ENCODE assay signal across 18 cellular contexts in the genomic region with DNA sequence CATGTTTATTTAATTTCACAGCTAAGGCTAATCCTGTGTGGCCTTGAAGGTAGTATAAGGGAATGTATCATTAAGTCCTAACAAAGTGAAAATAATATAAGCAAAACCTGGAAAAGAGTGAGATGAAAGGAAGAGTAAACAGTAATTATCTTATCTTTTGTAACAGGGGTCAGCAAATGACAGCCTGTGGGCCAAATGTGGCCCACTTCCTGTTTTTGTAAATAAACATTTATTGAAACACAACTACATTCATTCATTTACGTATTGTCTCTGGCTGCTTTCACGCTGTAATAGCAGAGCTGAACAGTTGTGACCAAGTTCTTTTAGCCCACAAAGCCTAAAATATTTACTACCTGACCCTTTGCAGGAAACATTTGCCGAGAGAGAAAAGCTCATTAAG.
DNase-seq lines count a peak whose midpoint lies in the region; ATAC-seq, FAIRE-seq and TF ChIP-seq lines count a peak whose summit lies in the region.
"Had no signal": no experiment of that assay in that cellular context is flagged by ENCODE, and none has a peak within 500 bp of the region (broad histone marks: within the 10 kb centered on the region; RNA-seq: fewer than 3 reads in every experiment).

No MANE protein-coding gene starts in this region.

- H3K4me2 ChIP-seq in KMS-11 (peak overlapping the region; percentile 76; the same call in 1 of the 2 replicates), PC-3 (ENCODE audit: low read length) (peak overlapping the region; percentile 66), osteoblast (ENCODE audit: insufficient read depth, low read length) (no peak overlapping the region)

- no peaks in the 10 kb centered on the region for H3K27me3 ChIP-seq in KMS-11 (ENCODE audit: insufficient read depth, low read depth)
- no peaks in the 10 kb centered on the region for H3K27me3 ChIP-seq in PC-3 (ENCODE audit: low read length)
- peaks cover 14% of the 10 kb centered on the region for H3K27me3 ChIP-seq in osteoblast (ENCODE audit: insufficient read depth, low read length)
- H3K27me3 ChIP-seq: BE2C, SJCRH30 had no signal

- H3K27ac ChIP-seq in KMS-11 (peak overlapping the region; percentile 48; the same call in 1 of the 2 replicates), PC-3 (ENCODE audit: low read length) (no peak overlapping the region), osteoblast (ENCODE audit: low read depth, low read length) (no peak overlapping the region)
- H3K27ac ChIP-seq: SJCRH30 had no signal

- no peak overlapping the region for H3K4me3 ChIP-seq in KMS-11 (IDR thresholded peaks at IDR 0.05; ENCODE audit: insufficient read depth, low read depth, low read length)
- peak overlapping the region; percentile 30; the same call in 1 of the 2 replicates for H3K4me3 ChIP-seq in PC-3 (ENCODE audit: low read length)
- H3K4me3 ChIP-seq in osteoblast (ENCODE audit: insufficient read depth, low read length): no peak overlapping the region
- H3K4me3 ChIP-seq: SJCRH30 had no signal

- no peaks in the 10 kb centered on the region for H3K79me2 ChIP-seq in KMS-11 (ENCODE audit: insufficient read depth, low read depth)
- H3K79me2 ChIP-seq in PC-3 (ENCODE audit: low read length): no peaks in the 10 kb centered on the region
- H3K79me2 ChIP-seq in osteoblast (ENCODE audit: insufficient read depth, low read length): no peaks in the 10 kb centered on the region

- POLR2A ChIA-PET in PC-3 (lab: Charles Lee; ENCODE audit: unreplicated experiment): interaction anchor here (0.5 kb wide), 1 partner anchor 199 kb away, joined by 7 read pairs; no protein-coding TSS in a partner anchor

- H4K20me1 ChIP-seq in KMS-11 (ENCODE audit: insufficient read depth): no peaks in the 10 kb centered on the region
- H4K20me1 ChIP-seq in PC-3 (ENCODE audit: low read length): no peaks in the 10 kb centered on the region
- no peaks in the 10 kb centered on the region for H4K20me1 ChIP-seq in osteoblast (ENCODE audit: insufficient read depth, low read length)

- no peak overlapping the region; the same call in 1 of the 2 replicates for H3K9ac ChIP-seq in KMS-11
- peak overlapping the region; percentile 22; the same call in 1 of the 2 replicates for H3K9ac ChIP-seq in PC-3 (ENCODE audit: low read length)

- H3K36me3 ChIP-seq in KMS-11 (ENCODE audit: insufficient read depth) (no peaks in the 10 kb centered on the region), PC-3 (ENCODE audit: low read depth, low read length) (no peaks in the 10 kb centered on the region), osteoblast (ENCODE audit: insufficient read depth, low read length) (no peaks in the 10 kb centered on the region)
- H3K36me3 ChIP-seq: BE2C, SJCRH30 had no signal

- no peak for TF ChIP-seq CTCF in KMS-11 (conservative IDR thresholded peaks at IDR 0.05; ENCODE audit: low read depth, low read length)
- no peak for TF ChIP-seq CTCF in PC-3 (conservative IDR thresholded peaks at IDR 0.05; ENCODE audit: low read depth, low read length)
- no peak for TF ChIP-seq CTCF in osteoblast (IDR thresholded peaks at IDR 0.05; ENCODE audit: extremely low read depth, low read depth, low read length)

- H3K9me2 ChIP-seq in PC-3 (replicated peaks; ENCODE audit: low read length): no peaks in the 10 kb centered on the region

- no peaks in the 10 kb centered on the region for H3F3A ChIP-seq in PC-3 (ENCODE audit: low read length, unreplicated experiment)

- no TSS peak for BruUV-seq in PC-3 (replicated peaks; lab: Mats Ljungman, UMichigan)

- CTCF ChIA-PET in PC-3 (lab: Charles Lee): interaction anchor here (0.6 to 4.6 kb wide), 7 partner anchors 8 to 382 kb away, joined by 3 to 47 read pairs (median 4); no protein-coding TSS in a partner anchor

- H3K4me1 ChIP-seq in KMS-11 (ENCODE audit: low read depth, poor library complexity, severe bottlenecking) (peaks cover 11% of the 10 kb centered on the region), PC-3 (ENCODE audit: insufficient read depth, low read length) (peaks cover 54% of the 10 kb centered on the region), osteoblast (ENCODE audit: insufficient read depth, low read length) (peaks cover 34% of the 10 kb centered on the region)

- DNase-seq in PC-3: no peak
- no peak for DNase-seq in osteoblast (ENCODE audit: insufficient read length, low spot score, missing footprints)
- DNase-seq in superior temporal gyrus (ENCODE audit: extremely low spot score): no peak
- DNase-seq in urothelium cell line (ENCODE audit: low spot score): no peak
- DNase-seq: BE2C; Calu3; CD4-positive, alpha-beta T cell; DMS53; Kasumi-1; MV-4-11; NCI-H1930; NCI-H2171; NCI-H446; SJCRH30 had no signal

- H2AFZ ChIP-seq in KMS-11 (ENCODE audit: low read depth) (peak overlapping the region; percentile 74; the same call in 1 of the 2 replicates), PC-3 (ENCODE audit: low read length) (peak overlapping the region; percentile 65), osteoblast (ENCODE audit: low read length) (peak overlapping the region; percentile 9)

- H3K9me3 ChIP-seq in PC-3 (ENCODE audit: low read length) (no peaks in the 10 kb centered on the region), osteoblast (ENCODE audit: low read depth, low read length) (no peaks in the 10 kb centered on the region)
- H3K9me3 ChIP-seq: BE2C, SJCRH30 had no signal

- peak; percentile 33 for ATAC-seq in GM19455 (IDR thresholded peaks at IDR 0.05; ENCODE audit: unreplicated experiment)
- no peak for ATAC-seq in PC-3
- ATAC-seq in GM21360 (IDR thresholded peaks at IDR 0.05; ENCODE audit: unreplicated experiment): no peak

- FAIRE-seq in urothelium cell line (lab: Jason Lieb, UNC): no peak
- FAIRE-seq: H1 had no signal

- intact Hi-C loops in PC-3 (cut with micrococcal nuclease): loop anchor here (1.0 to 2.0 kb wide), 7 partner anchors 230 to 536 kb away; no protein-coding TSS in a partner anchor

Comparison
In these comparisons a context has a peak if more than half of its experiments do, and no peak if none do; other contexts are left out.
1. H2AFZ ChIP-seq: peak in every context shown above with its lines; median percentile 74 in KMS-11; 65 in PC-3; 9 in osteoblast.